1 cellular context compared by ENCODE assay signal in genomic region chr6:14415452-14415851, GRCh38.
TF ChIP-seq lines count a peak whose summit lies in the region.

No MANE protein-coding gene starts in this region.

TF ChIP-seq in K562, 482 proteins besides CTCF, POLR2A, EP300 and RAD21:
- peak; percentile 22; the same call in 1 of the 2 replicates for TF ChIP-seq PKNOX1 (IDR thresholded peaks at IDR 0.05)
- no peak for TF ChIP-seq NRF1 (conservative IDR thresholded peaks at IDR 0.05 in 1 of 2, IDR thresholded peaks at IDR 0.05 in 1 of 2)
- TF ChIP-seq CBFA2T3 (IDR thresholded peaks at IDR 0.05) = 0 out of 2 replicates have a peak, but pooled peaks have one; percentile 10
- TF ChIP-seq PBX2 (CRISPR knock-in tag; IDR thresholded peaks at IDR 0.05; ENCODE audit: low read depth) = no peak
- 0 out of 2 replicates have a peak, but pooled peaks have one; percentile 13 for TF ChIP-seq PBX2 (tag; conservative IDR thresholded peaks at IDR 0.05; ENCODE audit: low read depth)
- TF ChIP-seq MEIS2 (IDR thresholded peaks at IDR 0.05; ENCODE audit: partially characterized antibody) = peak; percentile 13
- TF ChIP-seq NFIC (IDR thresholded peaks at IDR 0.05) = no peak
- no peak for TF ChIP-seq RBM15 (IDR thresholded peaks at IDR 0.05; ENCODE audit: insufficient read depth, low read length)
- TF ChIP-seq RCOR1 (IDR thresholded peaks at IDR 0.05; ENCODE audit: borderline replicate concordance in 1 of 2, low read depth in 2 of 2, low read length in 2 of 2) = peak in 1 of 2 experiments; percentile 47; a peak in 1 of 4 replicates
- TF ChIP-seq KDM1A (IDR thresholded peaks at IDR 0.05) = peak; percentile 63 to 67; a peak in 3 of 4 replicates
- TF ChIP-seq C11orf30 (IDR thresholded peaks at IDR 0.05; ENCODE audit: low read depth) = peak; percentile 16; the same call in 1 of the 2 replicates
- TF ChIP-seq JUN (IDR thresholded peaks at IDR 0.05; ENCODE audit: borderline replicate concordance, low read depth, low read length) = no peak
- no peak for TF ChIP-seq JUN (CRISPR knock-in tag; IDR thresholded peaks at IDR 0.05; ENCODE audit: borderline replicate concordance)
- no peak for TF ChIP-seq MAZ (CRISPR knock-in tag; conservative IDR thresholded peaks at IDR 0.05 in 1 of 2, IDR thresholded peaks at IDR 0.05 in 1 of 2)
- no peak for TF ChIP-seq SAFB (IDR thresholded peaks at IDR 0.05; ENCODE audit: borderline replicate concordance, low read depth, low read length)
